4 cellular contexts compared by ENCODE assay signal in genomic region chr10:714214-714613, GRCh38.
TF ChIP-seq lines count a peak whose summit lies in the region.

No MANE protein-coding gene starts in this region.

TF ChIP-seq in A549, 52 proteins besides CTCF, POLR2A, EP300 and RAD21:
- TF ChIP-seq CEBPB (IDR thresholded peaks at IDR 0.05) (no peak), KDM1A (IDR thresholded peaks at IDR 0.05; ENCODE audit: low read depth) (peak; percentile 65; the same call in 1 of the 2 replicates), RARB (CRISPR knock-in tag; IDR thresholded peaks at IDR 0.05) (no peak)

TF ChIP-seq in HEK293, 187 proteins besides CTCF, POLR2A, EP300 and RAD21:
- TF ChIP-seq ZNF610 (tag by site-specific recombination; IDR thresholded peaks at IDR 0.05; ENCODE audit: borderline replicate concordance) (0 out of 2 replicates have a peak, but pooled peaks have one; percentile 22), SETDB1 (IDR thresholded peaks at IDR 0.05; ENCODE audit: insufficient read length, low read length) (peak; percentile 77), TRIM28 (IDR thresholded peaks at IDR 0.05; ENCODE audit: borderline replicate concordance, low read length) (peak; percentile 91; the same call in 1 of the 2 replicates), PRDM2 (tag by site-specific recombination; IDR thresholded peaks at IDR 0.05; ENCODE audit: borderline replicate concordance) (no peak), ZNF580 (tag by site-specific recombination; IDR thresholded peaks at IDR 0.05) (peak; percentile 54; the same call in 1 of the 2 replicates), ZBTB17 (tag by site-specific recombination; IDR thresholded peaks at IDR 0.05) (peak; percentile 21; the same call in 1 of the 2 replicates), ZNF626 (tag by site-specific recombination; IDR thresholded peaks at IDR 0.05) (0 out of 2 replicates have a peak, but pooled peaks have one; percentile 48), ZNF555 (tag by site-specific recombination; conservative IDR thresholded peaks at IDR 0.05) (no peak)

TF ChIP-seq in K562, 482 proteins besides CTCF, POLR2A, EP300 and RAD21:
- TF ChIP-seq RBM17 (IDR thresholded peaks at IDR 0.05; ENCODE audit: borderline replicate concordance, low read depth, low read length) (no peak), RBM25 (IDR thresholded peaks at IDR 0.05; ENCODE audit: low read depth, low read length, severe bottlenecking) (peak; percentile 24)
TF ChIP-seq in K562: peak in this region for 1.

TF ChIP-seq in H1, 55 proteins besides CTCF, POLR2A, EP300 and RAD21:
- TF ChIP-seq KDM1A (IDR thresholded peaks at IDR 0.05; ENCODE audit: borderline replicate concordance, low read length) (peak; percentile 60; the same call in 1 of the 2 replicates), SAP30 (IDR thresholded peaks at IDR 0.05; ENCODE audit: insufficient read depth, insufficient replicate concordance, low read length) (no peak), SRF (IDR thresholded peaks at IDR 0.05; ENCODE audit: low read depth, low read length) (no peak), KDM5A (IDR thresholded peaks at IDR 0.05; ENCODE audit: low read length) (no peak), EGR1 (IDR thresholded peaks at IDR 0.05; ENCODE audit: borderline replicate concordance, low read depth, low read length) (no peak), NRF1 (IDR thresholded peaks at IDR 0.05; ENCODE audit: low read depth, low read length) (no peak), CBX8 (IDR thresholded peaks at IDR 0.05; ENCODE audit: borderline replicate concordance, low read depth, low read length) (no peak)
